In the genomic region with DNA sequence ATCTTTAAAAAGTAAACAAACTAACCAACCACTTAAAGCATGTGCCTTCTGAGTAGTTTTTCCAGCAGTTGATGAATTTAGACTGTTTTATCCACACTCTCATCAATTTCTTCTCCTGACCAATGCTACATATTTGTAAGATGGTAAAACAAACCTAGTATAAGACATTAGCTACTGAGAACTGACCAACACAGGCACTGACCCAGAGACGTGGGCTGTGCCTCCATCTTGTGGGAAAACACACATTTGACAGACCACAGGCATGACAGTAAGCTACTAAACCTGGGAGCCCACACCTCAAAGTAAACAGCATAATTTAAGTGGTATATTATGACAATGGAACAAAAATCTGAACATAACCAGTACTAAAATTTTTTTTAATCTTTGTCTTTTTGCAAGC, we compare ENCODE assay signal across 24 cellular contexts.
DNase-seq lines count a peak whose midpoint lies in the region; ATAC-seq and TF ChIP-seq lines count a peak whose summit lies in the region.
"Had no signal": no experiment of that assay in that cellular context is flagged by ENCODE, and none has a peak within 500 bp of the region (broad histone marks: within the 10 kb centered on the region; RNA-seq: fewer than 3 reads in every experiment).

No MANE protein-coding gene starts in this region.

- H3K9me2 ChIP-seq in neural cell (ENCODE audit: insufficient read depth, low read length), result no peaks in the 10 kb centered on the region

- no peaks in the 10 kb centered on the region for H3K27me3 Mint-ChIP-seq in activated T-cell treated with anti-CD3 and anti-CD28 coated beads, Interleukin-2, amount 50 U/mL, for 24 hours
- H3K27me3 Mint-ChIP-seq: activated CD4-positive, alpha-beta memory T cell treated with anti-CD3 and anti-CD28 coated beads, Interleukin-2, amount 10 ng/mL, durations not matched to agents 7 days and 5 days; stimulated activated naive B cell treated with anti-CD40 and anti-IgM and Interleukin-4, amounts not matched to agents 10 μg/mL and 1 μg/mL and 100 μg/mL, for 72 hours had no signal

- no peaks in the 10 kb centered on the region for H3K36me3 ChIP-seq in body of pancreas (replicated peaks in 1 of 2; ENCODE audit: insufficient read depth in 1 of 2, low read depth in 2 of 2)
- no peaks in the 10 kb centered on the region for H3K36me3 ChIP-seq in neural cell (ENCODE audit: insufficient read depth, low read length)
- H3K36me3 ChIP-seq: adrenal gland, lower lobe of right lung had no signal

- H3K4me1 ChIP-seq in body of pancreas, result peaks cover 23% of the 10 kb centered on the region
- H3K4me1 ChIP-seq: adrenal gland, foreskin keratinocyte, lower lobe of right lung had no signal

- H3K9me3 Mint-ChIP-seq in activated T-cell treated with anti-CD3 and anti-CD28 coated beads, Interleukin-2, amount 50 U/mL, for 24 hours, result no peaks in the 10 kb centered on the region
- H3K9me3 Mint-ChIP-seq: activated CD4-positive, alpha-beta memory T cell treated with anti-CD3 and anti-CD28 coated beads, Interleukin-2, amount 10 ng/mL, durations not matched to agents 7 days and 5 days had no signal

- H3K9ac ChIP-seq in neural cell (ENCODE audit: low read length), result no peak overlapping the region
- H3K9ac ChIP-seq: KMS-11 had no signal

- H3K4me1 Mint-ChIP-seq in activated T-cell treated with anti-CD3 and anti-CD28 coated beads, Interleukin-2, amount 50 U/mL, for 24 hours (ENCODE audit: low read depth), result no peaks in the 10 kb centered on the region
- H3K4me1 Mint-ChIP-seq: activated CD4-positive, alpha-beta memory T cell treated with anti-CD3 and anti-CD28 coated beads, Interleukin-2, amount 10 ng/mL, durations not matched to agents 7 days and 5 days; stimulated activated naive B cell treated with anti-CD40 and anti-IgM and Interleukin-4, amounts not matched to agents 10 μg/mL and 1 μg/mL and 100 μg/mL, for 72 hours had no signal

- TF ChIP-seq CTCF in C4-2B (conservative IDR thresholded peaks at IDR 0.05) (peak; percentile 9), body of pancreas (IDR thresholded peaks at IDR 0.05) (no peak), neural cell (IDR thresholded peaks at IDR 0.05; ENCODE audit: poor library complexity, severe bottlenecking) (no peak)

- no peak overlapping the region for H3K27ac Mint-ChIP-seq in activated T-cell treated with anti-CD3 and anti-CD28 coated beads, Interleukin-2, amount 50 U/mL, for 24 hours
- H3K27ac Mint-ChIP-seq: activated CD4-positive, alpha-beta memory T cell treated with anti-CD3 and anti-CD28 coated beads, Interleukin-2, amount 10 ng/mL, durations not matched to agents 7 days and 5 days; CD8-positive, alpha-beta T cell; stimulated activated naive B cell treated with anti-CD40 and anti-IgM and Interleukin-4, amounts not matched to agents 10 μg/mL and 1 μg/mL and 100 μg/mL, for 72 hours had no signal

- no peaks in the 10 kb centered on the region for H3K9me3 ChIP-seq in body of pancreas
- H3K9me3 ChIP-seq in neural cell (ENCODE audit: low read length), result no peaks in the 10 kb centered on the region
- H3K9me3 ChIP-seq: adrenal gland, lower lobe of right lung had no signal

- WGBS in body of pancreas, 2 donors, result 25 to 36% methylated on average over 1 of the region's 1 CpG

- no peaks in the 10 kb centered on the region for H3K79me2 ChIP-seq in neural cell (replicated peaks; ENCODE audit: insufficient read depth, low read length)

- H3K27ac ChIP-seq in C4-2B, result no peak overlapping the region
- H3K27ac ChIP-seq in body of pancreas, result peak overlapping the region in 3 of 4 donors; percentile 19 to 38 (median 21)
- H3K27ac ChIP-seq in neural cell (ENCODE audit: low read length), result no peak overlapping the region
- H3K27ac ChIP-seq: adrenal gland, foreskin keratinocyte, KMS-11, lower lobe of right lung, SK-N-MC had no signal

- no peak overlapping the region for H3K4me3 ChIP-seq in body of pancreas
- H3K4me3 ChIP-seq in neural cell (ENCODE audit: low read length), result no peak overlapping the region
- H3K4me3 ChIP-seq: adrenal gland, lower lobe of right lung, SK-N-MC had no signal

- peak; percentile 9 for DNase-seq in H4 (ENCODE audit: low spot score)
- DNase-seq in body of pancreas, result no peak
- DNase-seq in dedifferentiated amniotic fluid mesenchymal stem cell (ENCODE audit: extremely low spot score), result no peak
- DNase-seq in stimulated activated CD4-positive, alpha-beta T cell treated with anti-CD3 and anti-CD28 coated beads, Interleukin-4, amount 100 ng/mL, for 1 hour, result no peak
- DNase-seq in activated T-cell treated with anti-CD3 and anti-CD28 coated beads, Interleukin-2, amount 50 U/mL, for 24 hours, result no peak
- DNase-seq: activated CD4-positive, alpha-beta memory T cell treated with anti-CD3 and anti-CD28 coated beads, Interleukin-2, amount 10 ng/mL, durations not matched to agents 7 days and 5 days; activated naive CD4-positive, alpha-beta T cell; activated T-cell treated with anti-CD3 and anti-CD28 coated beads for 4 hours; CD8-positive, alpha-beta T cell; central memory CD4-positive, alpha-beta T cell; DMS153; GDM1; hippocampal formation; lower lobe of right lung; NCI-H187 treated with DMSO at 0.1 percent for 48 hours; small intestine; stimulated activated naive B cell treated with anti-CD40 and anti-IgM and Interleukin-4, amounts not matched to agents 10 μg/mL and 1 μg/mL and 100 μg/mL, for 72 hours had no signal

- H3K27me3 ChIP-seq in body of pancreas (no peaks in the 10 kb centered on the region), neural cell (ENCODE audit: insufficient read depth, low read depth, low read length) (no peaks in the 10 kb centered on the region)
- H3K27me3 ChIP-seq: adrenal gland, foreskin keratinocyte had no signal

- H3K4me2 ChIP-seq in neural cell (ENCODE audit: low read length), result no peak overlapping the region
- H3K4me2 ChIP-seq: KMS-11 had no signal

- no peak for TF ChIP-seq POLR2A in body of pancreas (IDR thresholded peaks at IDR 0.05)

- H3F3A ChIP-seq in neural cell (ENCODE audit: insufficient read depth, low read length, poor library complexity, severe bottlenecking), result peaks cover 10% of the 10 kb centered on the region

- no peak overlapping the region for H3K4me3 Mint-ChIP-seq in activated T-cell treated with anti-CD3 and anti-CD28 coated beads, Interleukin-2, amount 50 U/mL, for 24 hours
- H3K4me3 Mint-ChIP-seq: activated CD4-positive, alpha-beta memory T cell treated with anti-CD3 and anti-CD28 coated beads, Interleukin-2, amount 10 ng/mL, durations not matched to agents 7 days and 5 days; CD8-positive, alpha-beta T cell; stimulated activated naive B cell treated with anti-CD40 and anti-IgM and Interleukin-4, amounts not matched to agents 10 μg/mL and 1 μg/mL and 100 μg/mL, for 72 hours had no signal

- no peaks in the 10 kb centered on the region for H3K36me3 Mint-ChIP-seq in activated T-cell treated with anti-CD3 and anti-CD28 coated beads, Interleukin-2, amount 50 U/mL, for 24 hours (ENCODE audit: low read depth)
- H3K36me3 Mint-ChIP-seq: CD8-positive, alpha-beta T cell; stimulated activated naive B cell treated with anti-CD40 and anti-IgM and Interleukin-4, amounts not matched to agents 10 μg/mL and 1 μg/mL and 100 μg/mL, for 72 hours had no signal

- TF ChIP-seq RAD21 in neural cell (conservative IDR thresholded peaks at IDR 0.05), result peak; percentile 23

- no peaks in the 10 kb centered on the region for H4K20me1 ChIP-seq in neural cell (ENCODE audit: insufficient read depth)

- TF ChIP-seq EP300 in neural cell (conservative IDR thresholded peaks at IDR 0.05; ENCODE audit: poor library complexity, severe bottlenecking), result no peak

- no peak for ATAC-seq in body of pancreas
- ATAC-seq: CD8-positive, alpha-beta T cell; foreskin keratinocyte; HCT116; lower lobe of right lung; stimulated activated naive B cell treated with anti-CD40 and anti-IgM and Interleukin-4, amounts not matched to agents 10 μg/mL and 1 μg/mL and 100 μg/mL, for 72 hours had no signal

- no peak overlapping the region for H2AFZ ChIP-seq in neural cell (ENCODE audit: low read depth, low read length)

- intact Hi-C loops in body of pancreas (cut with DNase I), result no loop called here

TF ChIP-seq in neural cell, 6 proteins besides CTCF, POLR2A, EP300 and RAD21:
- no peak for TF ChIP-seq EZH2 (IDR thresholded peaks at IDR 0.05; ENCODE audit: borderline replicate concordance, insufficient read depth, low read length, poor library complexity, severe bottlenecking)
- TF ChIP-seq REST (IDR thresholded peaks at IDR 0.05; ENCODE audit: borderline replicate concordance), result no peak
- TF ChIP-seq TAF1 (IDR thresholded peaks at IDR 0.05; ENCODE audit: low read depth), result no peak
- no peak for TF ChIP-seq MXI1 (conservative IDR thresholded peaks at IDR 0.05; ENCODE audit: poor library complexity, severe bottlenecking)
- no peak for TF ChIP-seq SMC3 (conservative IDR thresholded peaks at IDR 0.05; ENCODE audit: poor library complexity)
- TF ChIP-seq POLR2AphosphoS5 (IDR thresholded peaks at IDR 0.05), result no peak
TF ChIP-seq in neural cell: peak in this region for 0.

Comparison
In these comparisons a context has a peak if more than half of its experiments do, and no peak if none do; other contexts are left out.
1. H3K27ac ChIP-seq: peak in body of pancreas (3 of 4); none in C4-2B (single experiment) and neural cell (single experiment).